8 cellular contexts compared by ENCODE assay signal in genomic region chr1:66333463-66334232, GRCh38.
DNase-seq lines count a peak whose midpoint lies in the region; ATAC-seq and TF ChIP-seq lines count a peak whose summit lies in the region.

No MANE protein-coding gene starts in this region.

- peak overlapping the region; percentile 54 for H3K4me3 Mint-ChIP-seq in dendritic cell treated with granulocyte-macrophage colony-stimulating factor and Interleukin-4, amounts not matched to agents 40 ng/mL and 50 ng/mL, for 4 days
- peak overlapping the region; percentile 70 to 94 (median 74) for H3K4me3 Mint-ChIP-seq in nephron

- H3K9me3 ChIP-seq in BLaER1 (no peaks in the 10 kb centered on the region; the same call in 1 of the 2 replicates), Karpas-422 (ENCODE audit: low read length) (no peaks in the 10 kb centered on the region)

- H3K27me3 ChIP-seq in BLaER1 (peaks cover 35% of the 10 kb centered on the region; the same call in 1 of the 2 replicates), Karpas-422 (ENCODE audit: low read length) (no peaks in the 10 kb centered on the region)

- H3K27ac ChIP-seq in BLaER1 (no peak overlapping the region), Karpas-422 (ENCODE audit: low read length) (peak overlapping the region; percentile 60)

- TF ChIP-seq CTCF in nephron (IDR thresholded peaks at IDR 0.05; ENCODE audit: unreplicated experiment in 3 of 3), result no peak

- DNase-seq in Karpas-422 (no peak), glomerular visceral epithelial cell (ENCODE audit: extremely low spot score) (no peak), DMS53 (lab: John Stamatoyannopoulos, UW) (no peak)

- H3K4me1 ChIP-seq in BLaER1 (peaks cover 73% of the 10 kb centered on the region), Karpas-422 (ENCODE audit: low read length) (peaks cover 62% of the 10 kb centered on the region)

- H3K4me1 Mint-ChIP-seq in dendritic cell treated with granulocyte-macrophage colony-stimulating factor and Interleukin-4, amounts not matched to agents 40 ng/mL and 50 ng/mL, for 4 days (ENCODE audit: low read depth), result peaks cover 58% of the 10 kb centered on the region
- H3K4me1 Mint-ChIP-seq in nephron, result peaks cover 50% of the 10 kb centered on the region

- no peaks in the 10 kb centered on the region for H3K36me3 ChIP-seq in BLaER1
- no peaks in the 10 kb centered on the region for H3K36me3 ChIP-seq in Karpas-422 (ENCODE audit: insufficient read depth, low read length)

- H3K79me2 ChIP-seq in Karpas-422 (ENCODE audit: low read length), result no peaks in the 10 kb centered on the region

- H3K36me3 Mint-ChIP-seq in dendritic cell treated with granulocyte-macrophage colony-stimulating factor and Interleukin-4, amounts not matched to agents 40 ng/mL and 50 ng/mL, for 4 days (ENCODE audit: low read depth), result no peaks in the 10 kb centered on the region
- H3K36me3 Mint-ChIP-seq in nephron (ENCODE audit: low read depth), result no peaks in the 10 kb centered on the region

- peak overlapping the region; percentile 77 for H3K27ac Mint-ChIP-seq in dendritic cell treated with granulocyte-macrophage colony-stimulating factor and Interleukin-4, amounts not matched to agents 40 ng/mL and 50 ng/mL, for 4 days
- peak overlapping the region in 1 of 3 experiments; percentile 95 for H3K27ac Mint-ChIP-seq in nephron

- H3K4me3 ChIP-seq in BLaER1, result peak overlapping the region; percentile 59; the same call in 1 of the 2 replicates
- H3K4me3 ChIP-seq in Karpas-422 (ENCODE audit: low read length), result peak overlapping the region; percentile 62

- no peaks in the 10 kb centered on the region for H3K9me3 Mint-ChIP-seq in dendritic cell treated with granulocyte-macrophage colony-stimulating factor and Interleukin-4, amounts not matched to agents 40 ng/mL and 50 ng/mL, for 4 days
- no peaks in the 10 kb centered on the region for H3K9me3 Mint-ChIP-seq in nephron

- ATAC-seq in HG03135 (IDR thresholded peaks at IDR 0.05; ENCODE audit: unreplicated experiment) (no peak), GM21447 (IDR thresholded peaks at IDR 0.05; ENCODE audit: unreplicated experiment) (no peak)

- intact Hi-C loops in dendritic cell treated with granulocyte-macrophage colony-stimulating factor and Interleukin-4, amounts not matched to agents 40 ng/mL and 50 ng/mL, for 4 days (cut with micrococcal nuclease), result loop anchor here (2.0 to 10.0 kb wide), 6 partner anchors 36 to 909 kb away; partner anchors contain the start of genes LEPR and LEPROT

- H3K9ac ChIP-seq in BLaER1 (no peak overlapping the region; the same call in 1 of the 2 replicates), Karpas-422 (ENCODE audit: low read length) (peak overlapping the region; percentile 59)

- H4K20me1 ChIP-seq in BLaER1 (no peaks in the 10 kb centered on the region), Karpas-422 (ENCODE audit: insufficient read depth, low read depth, low read length) (no peaks in the 10 kb centered on the region)

- no peak overlapping the region for H2AFZ ChIP-seq in Karpas-422 (ENCODE audit: low read length)

- H3K4me2 ChIP-seq in BLaER1 (peak overlapping the region; percentile 68), Karpas-422 (ENCODE audit: low read depth, low read length, poor library complexity, severe bottlenecking) (peak overlapping the region; percentile 67)

- H3K27me3 Mint-ChIP-seq in dendritic cell treated with granulocyte-macrophage colony-stimulating factor and Interleukin-4, amounts not matched to agents 40 ng/mL and 50 ng/mL, for 4 days, result no peaks in the 10 kb centered on the region
- peaks cover under 1% of the 10 kb centered on the region for H3K27me3 Mint-ChIP-seq in nephron (ENCODE audit: low read depth)

- no peaks in the 10 kb centered on the region for H3K9me2 ChIP-seq in Karpas-422 (replicated peaks; ENCODE audit: insufficient read depth, low read length)
